8 cellular contexts compared by ENCODE assay signal in genomic region chr5:176361437-176362097, GRCh38. TPM values are rescaled to one million over a fixed set of nuclear protein-coding genes. Genes with fewer than 3 reads are reported as not detected.
DNase-seq lines count a peak whose midpoint lies in the region; ATAC-seq and TF ChIP-seq lines count a peak whose summit lies in the region.

Gene KIAA1191, minus strand, starts transcription at chr5:176361764. Its CDS starts 2,256 bp downstream, at chr5:176359508.

- in situ Hi-C loops in transverse colon (cut with MboI; ENCODE audit: low pct_ligation_motif_present in 1 of 4, low pct_unique_long_range_greater_than_20kb in 1 of 4, low sequenced_read_pairs in 3 of 4) = no loop called here

- ATAC-seq in HG02763 (IDR thresholded peaks at IDR 0.05; ENCODE audit: unreplicated experiment) = peak; percentile 85
- ATAC-seq in activated naive CD8-positive, alpha-beta T cell treated with anti-CD3 and anti-CD28 coated beads, Interleukin-2, amount 50 U/mL, for 24 hours = peak; percentile 93

- DNase-seq in NCI-H1417 (lab: John Stamatoyannopoulos, UW) = peak; percentile 82 to 88 (median 82)
- DNase-seq in SW 1271 (lab: John Stamatoyannopoulos, UW) = peak; percentile 78 to 91
- peak; percentile 93 for DNase-seq in activated naive CD8-positive, alpha-beta T cell treated with anti-CD3 and anti-CD28 coated beads, Interleukin-2, amount 50 U/mL, for 24 hours
- DNase-seq in cardiac muscle cell (ENCODE audit: low read depth in 1 of 2, low spot score in 1 of 2) = peak; percentile 89 to 92
- DNase-seq in trophoblast cell = peak; percentile 82 to 88
- peak; percentile 96 for DNase-seq in transverse colon

- H3K4me1 Mint-ChIP-seq in activated naive CD8-positive, alpha-beta T cell treated with anti-CD3 and anti-CD28 coated beads, Interleukin-2, amount 50 U/mL, for 24 hours = peaks cover 36% of the 10 kb centered on the region

- H3K27me3 ChIP-seq in cardiac muscle cell = peaks cover 27% of the 10 kb centered on the region
- H3K27me3 ChIP-seq in trophoblast cell (ENCODE audit: insufficient read depth, low read length) = peaks cover 15% of the 10 kb centered on the region
- H3K27me3 ChIP-seq in transverse colon = peaks cover 16% of the 10 kb centered on the region

- peaks cover 17% of the 10 kb centered on the region for H3K36me3 Mint-ChIP-seq in activated naive CD8-positive, alpha-beta T cell treated with anti-CD3 and anti-CD28 coated beads, Interleukin-2, amount 50 U/mL, for 24 hours (ENCODE audit: low read depth)

- H3K79me1 ChIP-seq in trophoblast cell (ENCODE audit: low read length) = peaks cover 10% of the 10 kb centered on the region

- peak within 1 kb of the TSS; percentile 44 for H3K18ac ChIP-seq in trophoblast cell (ENCODE audit: low read length)

- H3K23ac ChIP-seq in trophoblast cell (ENCODE audit: low read length) = no peak within 1 kb of the TSS

- H3K27ac ChIP-seq in cardiac muscle cell = peak within 1 kb of the TSS; percentile 40
- H3K27ac ChIP-seq in trophoblast cell (ENCODE audit: low read depth, low read length) = no peak within 1 kb of the TSS
- peak within 1 kb of the TSS; percentile 82 to 88 (median 86) for H3K27ac ChIP-seq in transverse colon

- WGBS in trophoblast cell (ENCODE audit: extremely low coverage, insufficient coverage, insufficient read length) = no CpG with 5 or more reads among the region's 50 CpGs
- WGBS in transverse colon (ENCODE audit: low coverage in 1 of 2), 2 donors = 0% methylated on average over 45 of the region's 50 CpGs; no CpG with 5 or more reads in 1 of the 2 donors

- peak within 1 kb of the TSS; percentile 87 for H3K4me2 ChIP-seq in trophoblast cell (ENCODE audit: low read length)

- H3K27me3 Mint-ChIP-seq in activated naive CD8-positive, alpha-beta T cell treated with anti-CD3 and anti-CD28 coated beads, Interleukin-2, amount 50 U/mL, for 24 hours = no peaks in the 10 kb centered on the region

- no peaks in the 10 kb centered on the region for H3K9me3 Mint-ChIP-seq in activated naive CD8-positive, alpha-beta T cell treated with anti-CD3 and anti-CD28 coated beads, Interleukin-2, amount 50 U/mL, for 24 hours

- H3K9me3 ChIP-seq in cardiac muscle cell (ENCODE audit: low read depth) = no peaks in the 10 kb centered on the region
- peaks cover 5% of the 10 kb centered on the region for H3K9me3 ChIP-seq in trophoblast cell (ENCODE audit: insufficient read depth, low read depth, low read length)
- H3K9me3 ChIP-seq in transverse colon = no peaks in the 10 kb centered on the region

- intact Hi-C loops in transverse colon (cut with DNase I; ENCODE audit: low total_unique reads) = no loop called here

- H4K12ac ChIP-seq in trophoblast cell (ENCODE audit: low read depth, low read length) = peak within 1 kb of the TSS; percentile 4

- H3K79me2 ChIP-seq in trophoblast cell (ENCODE audit: control insufficient read depth, insufficient read depth, low read length, poor library complexity) = peaks cover 7% of the 10 kb centered on the region

- peak within 1 kb of the TSS; percentile 4 for H2BK120ac ChIP-seq in trophoblast cell (ENCODE audit: insufficient read depth, low read length, poor library complexity)

- H3K4ac ChIP-seq in trophoblast cell (ENCODE audit: low read depth, low read length) = peak within 1 kb of the TSS; percentile 13

- H3K4me1 ChIP-seq in cardiac muscle cell (ENCODE audit: low read depth) (peaks cover 3% of the 10 kb centered on the region), trophoblast cell (ENCODE audit: control insufficient read depth in 1 of 2, insufficient read depth in 2 of 2, low read length in 2 of 2) (peaks cover 8 to 12% of the 10 kb centered on the region in 2 experiments), transverse colon (peaks cover 0 to 34% (median 21%) of the 10 kb centered on the region in 4 donors)

- H3K14ac ChIP-seq in trophoblast cell (ENCODE audit: low read length) = peak within 1 kb of the TSS; percentile 59

- H3K27ac Mint-ChIP-seq in activated naive CD8-positive, alpha-beta T cell treated with anti-CD3 and anti-CD28 coated beads, Interleukin-2, amount 50 U/mL, for 24 hours = peak within 1 kb of the TSS; percentile 94

- H3K9ac ChIP-seq in trophoblast cell (ENCODE audit: low read length) = peak within 1 kb of the TSS; percentile 84

- peak; percentile 89 for TF ChIP-seq POLR2A in transverse colon (IDR thresholded peaks at IDR 0.05)

- peak within 1 kb of the TSS; percentile 81 for H4K8ac ChIP-seq in trophoblast cell (ENCODE audit: low read depth, low read length)

- TF ChIP-seq CTCF in GM12874 (IDR thresholded peaks at IDR 0.05; ENCODE audit: insufficient read depth, low read depth, low read length) (0 out of 2 replicates have a peak, but pooled peaks have one; percentile 30), cardiac muscle cell (IDR thresholded peaks at IDR 0.05; ENCODE audit: low read depth, low read length) (peak; percentile 14), transverse colon (IDR thresholded peaks at IDR 0.05) (peak in 2 of 5 experiments; percentile 6 to 25)

- no peak within 1 kb of the TSS for H2BK12ac ChIP-seq in trophoblast cell (ENCODE audit: low read length)

- peak within 1 kb of the TSS; percentile 41 for H4K91ac ChIP-seq in trophoblast cell (ENCODE audit: low read depth, low read length)

- peaks cover 11% of the 10 kb centered on the region for H3K36me3 ChIP-seq in cardiac muscle cell
- H3K36me3 ChIP-seq in trophoblast cell (ENCODE audit: control insufficient read depth in 1 of 2, insufficient read depth in 2 of 2, low read length in 2 of 2) = peaks cover 4 to 7% of the 10 kb centered on the region in 2 experiments
- H3K36me3 ChIP-seq in transverse colon = peaks cover 0 to 9% (median 3%) of the 10 kb centered on the region in 4 donors

- H2AK5ac ChIP-seq in trophoblast cell (ENCODE audit: low read length) = no peak within 1 kb of the TSS

- H3K4me3 Mint-ChIP-seq in activated naive CD8-positive, alpha-beta T cell treated with anti-CD3 and anti-CD28 coated beads, Interleukin-2, amount 50 U/mL, for 24 hours = peak within 1 kb of the TSS; percentile 96

- no peak within 1 kb of the TSS for H2BK5ac ChIP-seq in trophoblast cell (ENCODE audit: low read depth, low read length, poor library complexity)

- H2AFZ ChIP-seq in trophoblast cell (ENCODE audit: insufficient read depth, low read length, poor library complexity) = peak within 1 kb of the TSS; percentile 61

- H3K4me3 ChIP-seq in cardiac muscle cell = peak within 1 kb of the TSS; percentile 55
- peak within 1 kb of the TSS; percentile 88 for H3K4me3 ChIP-seq in trophoblast cell (ENCODE audit: low read depth, low read length)
- H3K4me3 ChIP-seq in transverse colon = peak within 1 kb of the TSS; percentile 75 to 96 (median 84)

- no peak for TF ChIP-seq EP300 in transverse colon (IDR thresholded peaks at IDR 0.05; ENCODE audit: low read depth)

RNA-seq across cellular contexts. Expression of gene KIAA1191, which starts in this region (rescaled TPM):
- total RNA-seq in cardiac muscle cell (118 and 160 TPM in 2 replicates), transverse colon (100 to 1,000 TPM in 3 of 4 donors, 10 to 100 TPM in 1; 80.8 to 157 (median 111) TPM)
- polyA plus RNA-seq in cardiac muscle cell = 125 and 134 TPM in 2 replicates
- polyA plus RNA-seq in trophoblast cell (2013) = 60.9 and 62.1 TPM in 2 replicates
